17 cellular contexts compared by ENCODE assay signal in the genomic region with DNA sequence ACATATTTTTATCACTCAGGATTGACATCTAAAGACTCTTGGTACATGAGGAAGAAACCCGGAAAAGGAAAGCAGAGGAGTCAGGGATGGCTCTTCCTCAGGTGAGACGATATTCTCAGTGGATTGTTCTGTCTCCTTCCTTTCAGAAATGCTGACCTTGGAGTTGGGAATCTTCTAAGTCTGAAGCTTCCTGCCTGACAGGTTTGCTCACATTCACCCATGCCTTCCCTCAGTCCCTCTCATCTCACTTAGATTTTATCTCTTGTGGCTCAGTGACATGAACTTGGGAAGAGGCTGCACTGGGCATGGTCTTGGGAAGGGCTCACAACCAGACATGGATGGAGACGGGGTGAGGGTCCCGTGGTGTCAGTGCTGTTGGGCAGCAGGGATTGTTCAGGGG. TPM values are rescaled to one million over a fixed set of nuclear protein-coding genes. Genes with fewer than 3 reads are reported as not detected.
DNase-seq lines count a peak whose midpoint lies in the region; ATAC-seq and TF ChIP-seq lines count a peak whose summit lies in the region.
"Had no signal": no experiment of that assay in that cellular context is flagged by ENCODE, and none has a peak within 500 bp of the region (broad histone marks: within the 10 kb centered on the region; RNA-seq: fewer than 3 reads in every experiment).

No MANE protein-coding gene starts in this region.

- H3K36me3 ChIP-seq in trophoblast cell (ENCODE audit: control insufficient read depth in 1 of 2, insufficient read depth in 2 of 2, low read length in 2 of 2), result peaks cover 17% of the 10 kb centered on the region in 2 experiments
- H3K36me3 ChIP-seq: BE2C had no signal

- no peaks in the 10 kb centered on the region for H3K9me3 ChIP-seq in trophoblast cell (ENCODE audit: insufficient read depth, low read depth, low read length)
- H3K9me3 ChIP-seq: BE2C had no signal

- no CpG with 5 or more reads among the region's 4 CpGs for WGBS in trophoblast cell (ENCODE audit: extremely low coverage, insufficient coverage, insufficient read length)

- H3K9me3 Mint-ChIP-seq in WTC11, result no peaks in the 10 kb centered on the region
- peaks cover 54% of the 10 kb centered on the region for H3K9me3 Mint-ChIP-seq in activated T-helper 1 cell treated with anti-CD3 and anti-CD28 coated beads, Interleukin-12 subunit alpha, Interleukin-12 subunit beta, Interleukin-2, Interleukin-4 antibody, amounts not matched to agents 30 ng/mL and 10 ng/mL and 1 ng/mL, durations not matched to agents 14 hours and 24 hours and 36 hours
- H3K9me3 Mint-ChIP-seq: H9 had no signal

- no peak for TF ChIP-seq CTCF in LNCaP clone FGC (IDR thresholded peaks at IDR 0.05; ENCODE audit: control insufficient read depth, extremely low read depth, insufficient read depth)
- TF ChIP-seq CTCF in WTC11 (IDR thresholded peaks at IDR 0.05), result no peak

- DNase-seq in LNCaP clone FGC (ENCODE audit: low read depth), result peak; percentile 68
- DNase-seq in WTC11 (ENCODE audit: low spot score), result no peak
- peak; percentile 75 to 83 for DNase-seq in trophoblast cell
- no peak for DNase-seq in activated T-helper 1 cell treated with anti-CD3 and anti-CD28 coated beads, Interleukin-12 subunit alpha, Interleukin-12 subunit beta, Interleukin-2, Interleukin-4 antibody, amounts not matched to agents 30 ng/mL and 10 ng/mL and 1 ng/mL, durations not matched to agents 14 hours and 24 hours and 36 hours (ENCODE audit: low spot score)
- no peak for DNase-seq in HT-29 (ENCODE audit: low spot score)
- DNase-seq: ACHN; BE2C; C1 segment of cervical spinal cord; CD4-positive, alpha-beta memory T cell; DMS153; DMS79; GDM1; H9; IMR-90 had no signal

- H3K9ac ChIP-seq in trophoblast cell (ENCODE audit: low read length), result no peak overlapping the region

- no peaks in the 10 kb centered on the region for H3K27me3 ChIP-seq in trophoblast cell (ENCODE audit: insufficient read depth, low read length)
- H3K27me3 ChIP-seq: BE2C had no signal

- H3K27me3 Mint-ChIP-seq in WTC11 (ENCODE audit: low read depth), result no peaks in the 10 kb centered on the region
- H3K27me3 Mint-ChIP-seq in activated T-helper 1 cell treated with anti-CD3 and anti-CD28 coated beads, Interleukin-12 subunit alpha, Interleukin-12 subunit beta, Interleukin-2, Interleukin-4 antibody, amounts not matched to agents 30 ng/mL and 10 ng/mL and 1 ng/mL, durations not matched to agents 14 hours and 24 hours and 36 hours (ENCODE audit: insufficient read depth), result no peaks in the 10 kb centered on the region
- H3K27me3 Mint-ChIP-seq: CD4-positive, alpha-beta memory T cell had no signal

- H3K79me2 ChIP-seq in trophoblast cell (ENCODE audit: control insufficient read depth, insufficient read depth, low read length, poor library complexity), result peaks cover 1% of the 10 kb centered on the region

- H4K8ac ChIP-seq in trophoblast cell (ENCODE audit: low read depth, low read length), result no peak overlapping the region

- peak overlapping the region; percentile 4 for H3K4me2 ChIP-seq in trophoblast cell (ENCODE audit: low read length)

- H3K4me3 ChIP-seq in LNCaP clone FGC (ENCODE audit: low read depth, low read length), result no peak overlapping the region
- H3K4me3 ChIP-seq in trophoblast cell (ENCODE audit: low read depth, low read length), result no peak overlapping the region
- H3K4me3 ChIP-seq: K562 had no signal

- H3K4me1 Mint-ChIP-seq in WTC11, result peaks cover 77% of the 10 kb centered on the region
- peaks cover 4% of the 10 kb centered on the region for H3K4me1 Mint-ChIP-seq in activated T-helper 1 cell treated with anti-CD3 and anti-CD28 coated beads, Interleukin-12 subunit alpha, Interleukin-12 subunit beta, Interleukin-2, Interleukin-4 antibody, amounts not matched to agents 30 ng/mL and 10 ng/mL and 1 ng/mL, durations not matched to agents 14 hours and 24 hours and 36 hours (ENCODE audit: low read depth)

- no peak overlapping the region for H3K27ac ChIP-seq in trophoblast cell (ENCODE audit: low read depth, low read length)

- no peak overlapping the region for H2BK120ac ChIP-seq in trophoblast cell (ENCODE audit: insufficient read depth, low read length, poor library complexity)

- CTCF ChIA-PET in WTC11 (lab: Charles Lee), result no interaction called here

- H3K4ac ChIP-seq in trophoblast cell (ENCODE audit: low read depth, low read length), result no peak overlapping the region

- peaks cover 2% of the 10 kb centered on the region for H3K79me1 ChIP-seq in trophoblast cell (ENCODE audit: low read length)

- H3K14ac ChIP-seq in trophoblast cell (ENCODE audit: low read length), result no peak overlapping the region

- no peak overlapping the region for H4K12ac ChIP-seq in trophoblast cell (ENCODE audit: low read depth, low read length)

- H3K36me3 Mint-ChIP-seq in WTC11, result peaks cover 45% of the 10 kb centered on the region
- H3K36me3 Mint-ChIP-seq in activated T-helper 1 cell treated with anti-CD3 and anti-CD28 coated beads, Interleukin-12 subunit alpha, Interleukin-12 subunit beta, Interleukin-2, Interleukin-4 antibody, amounts not matched to agents 30 ng/mL and 10 ng/mL and 1 ng/mL, durations not matched to agents 14 hours and 24 hours and 36 hours (ENCODE audit: low read depth), result peaks cover 60% of the 10 kb centered on the region

- no peak overlapping the region for H3K23ac ChIP-seq in trophoblast cell (ENCODE audit: low read length)

- intact Hi-C loops in activated T-helper 1 cell treated with anti-CD3 and anti-CD28 coated beads, Interleukin-12 subunit alpha, Interleukin-12 subunit beta, Interleukin-2, Interleukin-4 antibody, amounts not matched to agents 30 ng/mL and 10 ng/mL and 1 ng/mL, durations not matched to agents 14 hours and 24 hours and 36 hours (cut with micrococcal nuclease), result no loop called here

- no peak for ATAC-seq in WTC11
- ATAC-seq in HG03520 (IDR thresholded peaks at IDR 0.05; ENCODE audit: unreplicated experiment), result no peak
- ATAC-seq in GM19351 (IDR thresholded peaks at IDR 0.05; ENCODE audit: unreplicated experiment), result no peak
- ATAC-seq: K562 had no signal

- H3K4me3 Mint-ChIP-seq in WTC11, result no peak overlapping the region
- no peak overlapping the region for H3K4me3 Mint-ChIP-seq in activated T-helper 1 cell treated with anti-CD3 and anti-CD28 coated beads, Interleukin-12 subunit alpha, Interleukin-12 subunit beta, Interleukin-2, Interleukin-4 antibody, amounts not matched to agents 30 ng/mL and 10 ng/mL and 1 ng/mL, durations not matched to agents 14 hours and 24 hours and 36 hours
- H3K4me3 Mint-ChIP-seq: CD4-positive, alpha-beta memory T cell; H9 had no signal

- H2AK5ac ChIP-seq in trophoblast cell (ENCODE audit: low read length), result no peak overlapping the region

- H2BK12ac ChIP-seq in trophoblast cell (ENCODE audit: low read length), result no peak overlapping the region

- peaks cover 4 to 6% of the 10 kb centered on the region in 2 experiments for H3K4me1 ChIP-seq in trophoblast cell (ENCODE audit: control insufficient read depth in 1 of 2, insufficient read depth in 2 of 2, low read length in 2 of 2)
- H3K4me1 ChIP-seq: BE2C had no signal

- no peak overlapping the region for H2BK5ac ChIP-seq in trophoblast cell (ENCODE audit: low read depth, low read length, poor library complexity)

- no peak overlapping the region for H2AFZ ChIP-seq in trophoblast cell (ENCODE audit: insufficient read depth, low read length, poor library complexity)

- H3K18ac ChIP-seq in trophoblast cell (ENCODE audit: low read length), result no peak overlapping the region

- H4K91ac ChIP-seq in trophoblast cell (ENCODE audit: low read depth, low read length), result no peak overlapping the region

- POLR2A ChIA-PET in WTC11 (lab: Charles Lee), result no interaction called here

- peak overlapping the region; percentile 61 for H3K27ac Mint-ChIP-seq in WTC11
- no peak overlapping the region for H3K27ac Mint-ChIP-seq in activated T-helper 1 cell treated with anti-CD3 and anti-CD28 coated beads, Interleukin-12 subunit alpha, Interleukin-12 subunit beta, Interleukin-2, Interleukin-4 antibody, amounts not matched to agents 30 ng/mL and 10 ng/mL and 1 ng/mL, durations not matched to agents 14 hours and 24 hours and 36 hours
- H3K27ac Mint-ChIP-seq: CD4-positive, alpha-beta memory T cell had no signal

TF ChIP-seq in WTC11, 78 proteins besides CTCF, POLR2A, EP300 and RAD21 (continues in another document):
- TF ChIP-seq KAT7 (CRISPR knock-in tag; IDR thresholded peaks at IDR 0.05; ENCODE audit: borderline replicate concordance), result no peak

RNA-seq across cellular contexts. Expression of gene ZNF525, which starts 6.7 kb away (rescaled TPM):
- 46.9 to 59.7 TPM (median 48.6 TPM) in 3 replicates for total RNA-seq in WTC11 (2021)
- 10.2 and 10.9 TPM in 2 replicates for polyA plus RNA-seq in trophoblast cell (2013)
- 16.5 and 19.0 TPM in 2 replicates for total RNA-seq in activated T-helper 1 cell treated with anti-CD3 and anti-CD28 coated beads, Interleukin-12 subunit alpha, Interleukin-12 subunit beta, Interleukin-2, Interleukin-4 antibody, amounts not matched to agents 30 ng/mL and 10 ng/mL and 1 ng/mL, durations not matched to agents 14 hours and 24 hours and 36 hours
- total RNA-seq in HT-29 (2014; rRNA removed; shearing (Covaris generic)), result 3.4 and 3.9 TPM in 2 replicates

RNA-seq across cellular contexts. Expression of gene ZNF765, which starts 22.8 kb away (rescaled TPM):
- 18.3 to 23.6 TPM (median 19.6 TPM) in 3 replicates for total RNA-seq in WTC11 (2021)
- 16.4 and 16.6 TPM in 2 replicates for polyA plus RNA-seq in trophoblast cell (2013)
- 9.2 and 10.8 TPM in 2 replicates for total RNA-seq in activated T-helper 1 cell treated with anti-CD3 and anti-CD28 coated beads, Interleukin-12 subunit alpha, Interleukin-12 subunit beta, Interleukin-2, Interleukin-4 antibody, amounts not matched to agents 30 ng/mL and 10 ng/mL and 1 ng/mL, durations not matched to agents 14 hours and 24 hours and 36 hours
- total RNA-seq in HT-29 (2014; rRNA removed; shearing (Covaris generic)), result 5.6 and 6.2 TPM in 2 replicates

RNA-seq across cellular contexts. Expression of gene ZNF845, which starts 38.6 kb away (rescaled TPM):
- 16.0 to 18.5 TPM (median 16.3 TPM) in 3 replicates for total RNA-seq in WTC11 (2021)
- polyA plus RNA-seq in trophoblast cell (2013), result 12.5 and 13.1 TPM in 2 replicates
- 6.5 and 6.7 TPM in 2 replicates for total RNA-seq in activated T-helper 1 cell treated with anti-CD3 and anti-CD28 coated beads, Interleukin-12 subunit alpha, Interleukin-12 subunit beta, Interleukin-2, Interleukin-4 antibody, amounts not matched to agents 30 ng/mL and 10 ng/mL and 1 ng/mL, durations not matched to agents 14 hours and 24 hours and 36 hours
- total RNA-seq in HT-29 (2014; rRNA removed; shearing (Covaris generic)), result 2.8 and 2.9 TPM in 2 replicates

RNA-seq across cellular contexts. Expression of gene ZNF761, which starts 59.6 kb away (rescaled TPM):
- total RNA-seq in WTC11 (2021), result 28.4 to 29.7 TPM (median 29.4 TPM) in 3 replicates
- 42.9 and 43.2 TPM in 2 replicates for polyA plus RNA-seq in trophoblast cell (2013)
- total RNA-seq in activated T-helper 1 cell treated with anti-CD3 and anti-CD28 coated beads, Interleukin-12 subunit alpha, Interleukin-12 subunit beta, Interleukin-2, Interleukin-4 antibody, amounts not matched to agents 30 ng/mL and 10 ng/mL and 1 ng/mL, durations not matched to agents 14 hours and 24 hours and 36 hours, result 9.9 and 12.3 TPM in 2 replicates
- 6.2 and 6.8 TPM in 2 replicates for total RNA-seq in HT-29 (2014; rRNA removed; shearing (Covaris generic))

Comparison
In these comparisons a context has a peak if more than half of its experiments do, and no peak if none do; other contexts are left out.
1. DNase-seq: peak in LNCaP clone FGC (single experiment) and trophoblast cell (2 of 2); none in WTC11 (single experiment), activated T-helper 1 cell treated with anti-CD3 and anti-CD28 coated beads, Interleukin-12 subunit alpha, Interleukin-12 subunit beta, Interleukin-2, Interleukin-4 antibody, amounts not matched to agents 30 ng/mL and 10 ng/mL and 1 ng/mL, durations not matched to agents 14 hours and 24 hours and 36 hours (single experiment) and HT-29 (single experiment).